In the genomic region with DNA sequence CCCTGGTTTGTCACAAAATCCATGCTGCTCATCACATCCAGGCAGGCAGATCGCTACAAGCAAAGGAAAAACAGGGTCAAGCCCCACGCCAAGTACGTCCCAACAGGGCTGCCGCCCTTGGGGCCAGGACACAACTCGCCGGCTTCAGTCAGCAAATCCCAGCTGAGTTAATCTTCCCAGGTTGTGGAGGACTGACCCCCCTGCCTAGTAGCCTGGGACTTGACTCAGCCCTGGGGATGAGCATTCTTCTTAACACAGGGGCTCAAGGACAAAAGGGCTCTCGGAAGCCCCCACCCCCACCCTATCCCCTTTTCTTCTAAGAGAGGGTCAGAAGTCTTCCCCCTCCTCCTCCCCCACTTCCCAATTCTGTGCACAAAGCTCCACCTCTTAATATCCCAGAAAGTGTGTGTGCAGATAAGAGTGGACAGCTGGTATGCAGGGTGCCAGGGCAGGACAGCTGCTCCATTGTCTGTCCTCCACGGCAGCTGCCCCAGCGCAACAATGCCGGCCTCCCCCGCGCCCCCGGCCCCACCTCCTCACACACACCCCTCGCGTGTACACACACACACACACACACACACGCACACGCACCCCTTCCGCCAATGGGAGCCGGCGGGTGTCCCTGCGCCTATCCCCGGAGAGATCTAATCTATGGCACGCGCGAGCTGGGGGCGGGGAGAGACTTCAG, we compare ENCODE assay signal across 11 cellular contexts. TPM values are rescaled to one million over a fixed set of nuclear protein-coding genes. Genes with fewer than 3 reads are reported as not detected.
DNase-seq lines count a peak whose midpoint lies in the region; ATAC-seq and TF ChIP-seq lines count a peak whose summit lies in the region.
"Had no signal": no experiment of that assay in that cellular context is flagged by ENCODE, and none has a peak within 500 bp of the region (broad histone marks: within the 10 kb centered on the region; RNA-seq: fewer than 3 reads in every experiment).

No MANE protein-coding gene starts in this region.

- no peak overlapping the region for H4K91ac ChIP-seq in mesenchymal stem cell (ENCODE audit: low read length)

- H2BK12ac ChIP-seq in mesenchymal stem cell (ENCODE audit: low read length in 2 of 2), result no peak overlapping the region

- H4K8ac ChIP-seq in mesenchymal stem cell (ENCODE audit: low read length), result no peak overlapping the region

- no peak overlapping the region for H3K23ac ChIP-seq in mesenchymal stem cell (ENCODE audit: low read length in 2 of 2)

- H3K9me3 Mint-ChIP-seq in CD4-positive, CD25-positive, alpha-beta regulatory T cell, result peaks cover 0 to 2% (median 0%) of the 10 kb centered on the region in 7 donors
- H3K9me3 Mint-ChIP-seq in neural crest cell, result no peaks in the 10 kb centered on the region
- no peaks in the 10 kb centered on the region for H3K9me3 Mint-ChIP-seq in stimulated activated naive CD8-positive, alpha-beta T cell treated with anti-CD3 and anti-CD28 coated beads, Interleukin-15, amount 100 ng/mL, for 72 hours

- no peak overlapping the region for H3K4me3 ChIP-seq in CD4-positive, CD25-positive, alpha-beta regulatory T cell (ENCODE audit: low read depth, low read length)
- no peak overlapping the region for H3K4me3 ChIP-seq in mesenchymal stem cell (ENCODE audit: insufficient read depth in 1 of 2, low read depth in 1 of 2, low read length in 2 of 2)
- H3K4me3 ChIP-seq: cardiac muscle cell had no signal

- no peak for TF ChIP-seq POLR2A in erythroblast (IDR thresholded peaks at IDR 0.05; ENCODE audit: low read length)

- H3K27me3 Mint-ChIP-seq in CD4-positive, CD25-positive, alpha-beta regulatory T cell, result peaks cover 51% of the 10 kb centered on the region
- peaks cover 69% of the 10 kb centered on the region for H3K27me3 Mint-ChIP-seq in neural crest cell (ENCODE audit: low read depth)
- peaks cover 9% of the 10 kb centered on the region for H3K27me3 Mint-ChIP-seq in stimulated activated naive CD8-positive, alpha-beta T cell treated with anti-CD3 and anti-CD28 coated beads, Interleukin-15, amount 100 ng/mL, for 72 hours

- H3K9ac ChIP-seq in mesenchymal stem cell (ENCODE audit: low read length), result no peak overlapping the region

- WGBS in mesenchymal stem cell, result 37% methylated on average over 18 of the region's 26 CpGs

- no peaks in the 10 kb centered on the region for H3K79me1 ChIP-seq in mesenchymal stem cell (replicated peaks; ENCODE audit: low read length, poor library complexity, severe bottlenecking)

- no peak overlapping the region for H2BK120ac ChIP-seq in mesenchymal stem cell (ENCODE audit: low read depth, low read length)

- H3K27me3 ChIP-seq in CD4-positive, CD25-positive, alpha-beta regulatory T cell (ENCODE audit: control insufficient read depth, insufficient read depth, low read length), result peaks cover 12% of the 10 kb centered on the region
- peaks cover 52 to 53% of the 10 kb centered on the region in 2 experiments for H3K27me3 ChIP-seq in mesenchymal stem cell (ENCODE audit: control insufficient read depth in 1 of 2, insufficient read depth in 1 of 2, low read length in 2 of 2)

- H2AFZ ChIP-seq in mesenchymal stem cell (ENCODE audit: low read depth, low read length), result no peak overlapping the region

- no peak for ATAC-seq in CD4-positive, CD25-positive, alpha-beta regulatory T cell (ENCODE audit: low read depth in 2 of 2)
- ATAC-seq in stimulated activated naive CD8-positive, alpha-beta T cell treated with anti-CD3 and anti-CD28 coated beads, Interleukin-15, amount 100 ng/mL, for 72 hours, result no peak

- no peak overlapping the region for H2BK5ac ChIP-seq in mesenchymal stem cell (ENCODE audit: low read depth, low read length, poor library complexity, severe bottlenecking)

- no peak overlapping the region for H2BK15ac ChIP-seq in mesenchymal stem cell (ENCODE audit: low read depth, poor library complexity, severe bottlenecking)

- H2AK5ac ChIP-seq in mesenchymal stem cell (ENCODE audit: low read length, severe bottlenecking), result no peak overlapping the region

- no peak overlapping the region for H3K4ac ChIP-seq in mesenchymal stem cell (ENCODE audit: low read depth in 1 of 2, low read length in 2 of 2)

- H3K4me2 ChIP-seq in mesenchymal stem cell (ENCODE audit: low read length, poor library complexity, severe bottlenecking), result no peak overlapping the region

- H3K4me3 Mint-ChIP-seq in CD4-positive, CD25-positive, alpha-beta regulatory T cell, result peak overlapping the region in 3 of 4 donors; percentile 34 to 62 (median 44)
- H3K4me3 Mint-ChIP-seq in neural crest cell, result peak overlapping the region; percentile 90
- H3K4me3 Mint-ChIP-seq in stimulated activated naive CD8-positive, alpha-beta T cell treated with anti-CD3 and anti-CD28 coated beads, Interleukin-15, amount 100 ng/mL, for 72 hours, result no peak overlapping the region

- TF ChIP-seq CTCF in neural crest cell (conservative IDR thresholded peaks at IDR 0.05), result no peak

- no peaks in the 10 kb centered on the region for H3K36me3 ChIP-seq in CD4-positive, CD25-positive, alpha-beta regulatory T cell (ENCODE audit: control insufficient read depth, insufficient read depth, low read length)
- H3K36me3 ChIP-seq in mesenchymal stem cell (ENCODE audit: control insufficient read depth in 1 of 2, insufficient read depth in 2 of 2, low read depth in 1 of 2, low read length in 2 of 2), result peaks cover 0 to 8% of the 10 kb centered on the region in 2 experiments
- H3K36me3 ChIP-seq: cardiac muscle cell had no signal

- peaks cover 3% of the 10 kb centered on the region for H3K36me3 Mint-ChIP-seq in CD4-positive, CD25-positive, alpha-beta regulatory T cell
- peaks cover 14% of the 10 kb centered on the region for H3K36me3 Mint-ChIP-seq in neural crest cell (ENCODE audit: low read depth)

- no peak overlapping the region for H3K27ac Mint-ChIP-seq in CD4-positive, CD25-positive, alpha-beta regulatory T cell
- peak overlapping the region; percentile 92 for H3K27ac Mint-ChIP-seq in neural crest cell (ENCODE audit: unreplicated experiment)
- H3K27ac Mint-ChIP-seq in stimulated activated naive CD8-positive, alpha-beta T cell treated with anti-CD3 and anti-CD28 coated beads, Interleukin-15, amount 100 ng/mL, for 72 hours, result no peak overlapping the region

- DNase-seq in CD4-positive, CD25-positive, alpha-beta regulatory T cell, result no peak
- DNase-seq in NCI-H748 (lab: John Stamatoyannopoulos, UW; ENCODE audit: unreplicated experiment), result peak; percentile 90
- DNase-seq in erythroblast (lab: John Stamatoyannopoulos, UW), result peak; percentile 47 to 68
- DNase-seq in neural crest cell (ENCODE audit: low read depth, low spot score), result peak; percentile 63
- DNase-seq in stimulated activated naive CD8-positive, alpha-beta T cell treated with anti-CD3 and anti-CD28 coated beads, Interleukin-15, amount 100 ng/mL, for 72 hours, result no peak
- DNase-seq in effector CD4-positive, alpha-beta T cell, result no peak
- DNase-seq in mucosa of gallbladder (ENCODE audit: low spot score), result no peak
- DNase-seq in mesenchymal stem cell, result no peak
- DNase-seq: mammary epithelial cell had no signal

- no peak overlapping the region for H3K27ac ChIP-seq in CD4-positive, CD25-positive, alpha-beta regulatory T cell (ENCODE audit: insufficient read depth, low read length, poor library complexity, severe bottlenecking)
- H3K27ac ChIP-seq in mesenchymal stem cell (ENCODE audit: low read length, poor library complexity, severe bottlenecking), result no peak overlapping the region
- H3K27ac ChIP-seq: BLaER1 treated with 17β-estradiol and CSF1 and Interleukin-3, amounts not matched to agents 10 nM and 100 nM; cardiac muscle cell had no signal

- H3K4me1 ChIP-seq in CD4-positive, CD25-positive, alpha-beta regulatory T cell (ENCODE audit: control insufficient read depth, insufficient read depth, low read length, poor library complexity, severe bottlenecking), result peaks cover 24% of the 10 kb centered on the region
- H3K4me1 ChIP-seq in mesenchymal stem cell (ENCODE audit: control insufficient read depth, insufficient read depth, low read depth, low read length), result peaks cover 26% of the 10 kb centered on the region

- H3K14ac ChIP-seq in mesenchymal stem cell (ENCODE audit: low read length in 2 of 2), result no peak overlapping the region

- H3K18ac ChIP-seq in mesenchymal stem cell (ENCODE audit: low read depth in 1 of 2, low read length in 2 of 2), result no peak overlapping the region

- peaks cover 0 to 20% (median 7%) of the 10 kb centered on the region in 4 donors for H3K4me1 Mint-ChIP-seq in CD4-positive, CD25-positive, alpha-beta regulatory T cell
- peaks cover 40% of the 10 kb centered on the region for H3K4me1 Mint-ChIP-seq in neural crest cell
- peaks cover 17% of the 10 kb centered on the region for H3K4me1 Mint-ChIP-seq in stimulated activated naive CD8-positive, alpha-beta T cell treated with anti-CD3 and anti-CD28 coated beads, Interleukin-15, amount 100 ng/mL, for 72 hours

- H3K9me3 ChIP-seq in CD4-positive, CD25-positive, alpha-beta regulatory T cell (ENCODE audit: control insufficient read depth in 2 of 2, low read length in 2 of 2), result no peaks in the 10 kb centered on the region
- no peaks in the 10 kb centered on the region for H3K9me3 ChIP-seq in mesenchymal stem cell (ENCODE audit: control insufficient read depth, low read length)
- H3K9me3 ChIP-seq: BLaER1 treated with 17β-estradiol and CSF1 and Interleukin-3, amounts not matched to agents 10 nM and 100 nM had no signal

RNA-seq across cellular contexts. Expression of gene DLL1, which starts 4.5 kb away (rescaled TPM):
- 1.1 TPM for total RNA-seq in CD4-positive, CD25-positive, alpha-beta regulatory T cell
- polyA plus RNA-seq in CD4-positive, CD25-positive, alpha-beta regulatory T cell, result under 1 TPM in 2 of 4 donors, not detected in 2; 0.28 to 0.29 TPM
- 53.9 and 59.8 TPM in 2 replicates for total RNA-seq in neural crest cell
- total RNA-seq in mucosa of gallbladder, result 13.0 TPM
- polyA plus RNA-seq in mesenchymal stem cell (2013, experiment 1 of 2), result 2.9 TPM
- 2.3 TPM for polyA plus RNA-seq in mesenchymal stem cell (2013, experiment 2 of 2)

RNA-seq across cellular contexts. Expression of gene FAM120B, which starts 20.2 kb away (rescaled TPM):
- 35.0 TPM for total RNA-seq in CD4-positive, CD25-positive, alpha-beta regulatory T cell
- 10 to 100 TPM; 28.0 to 33.5 (median 30.6) TPM for polyA plus RNA-seq in CD4-positive, CD25-positive, alpha-beta regulatory T cell
- total RNA-seq in neural crest cell, result 33.4 and 33.7 TPM in 2 replicates
- 38.9 TPM for total RNA-seq in mucosa of gallbladder
- 17.6 TPM for polyA plus RNA-seq in mesenchymal stem cell (2013, experiment 1 of 2)
- 17.4 TPM for polyA plus RNA-seq in mesenchymal stem cell (2013, experiment 2 of 2)

Comparison
In these comparisons a context has a peak if more than half of its experiments do, and no peak if none do; other contexts are left out.
1. DNase-seq: peak in NCI-H748 (single experiment), erythroblast (2 of 2) and neural crest cell (single experiment); none in CD4-positive, CD25-positive, alpha-beta regulatory T cell (0 of 3), stimulated activated naive CD8-positive, alpha-beta T cell treated with anti-CD3 and anti-CD28 coated beads, Interleukin-15, amount 100 ng/mL, for 72 hours (0 of 2), effector CD4-positive, alpha-beta T cell (single experiment), mucosa of gallbladder (single experiment) and mesenchymal stem cell (single experiment).
2. H3K4me3 Mint-ChIP-seq: peak in CD4-positive, CD25-positive, alpha-beta regulatory T cell (3 of 4) and neural crest cell (single experiment); none in stimulated activated naive CD8-positive, alpha-beta T cell treated with anti-CD3 and anti-CD28 coated beads, Interleukin-15, amount 100 ng/mL, for 72 hours (0 of 2).